8 cellular contexts compared by ENCODE assay signal in genomic region chr17:47733047-47733413, GRCh38. TPM values are rescaled to one million over a fixed set of nuclear protein-coding genes. Genes with fewer than 3 reads are reported as not detected.
A peak's percentile ranks its signal among the peaks of the same experiment; 100 is the strongest.
DNase-seq lines count a peak whose midpoint lies in the region; ATAC-seq and TF ChIP-seq lines count a peak whose summit lies in the region.

Gene TBX21, plus strand, starts transcription at chr17:47733236. Its CDS starts 219 bp downstream, at chr17:47733455.

- peaks cover 22% of the 10 kb centered on the region for H3K4me1 ChIP-seq in Karpas-422 (ENCODE audit: low read length)
- no peaks in the 10 kb centered on the region for H3K4me1 ChIP-seq in iPS-15b (ENCODE audit: control insufficient read depth, insufficient read depth, low read length)

- H4K20me1 ChIP-seq in Karpas-422 (ENCODE audit: insufficient read depth, low read depth, low read length): no peaks in the 10 kb centered on the region

- no peak within 1 kb of the TSS for H3K27ac ChIP-seq in Karpas-422 (ENCODE audit: low read length)

- DNase-seq in DMS53 treated with DMSO at 0.1 percent for 48 hours (lab: John Stamatoyannopoulos, UW; ENCODE audit: unreplicated experiment) (peak; percentile 54), Karpas-422 (peak; percentile 90), HT-29 (ENCODE audit: low spot score) (no peak)
- DNase-seq in activated naive CD4-positive, alpha-beta T cell treated with anti-CD3 and anti-CD28 coated beads, Interleukin-2, amount 50 U/mL, for 16 hours: peak; percentile 93
- peak; percentile 77 to 81 for DNase-seq in stimulated activated CD4-positive, alpha-beta T cell treated with anti-CD3 and anti-CD28 coated beads, Interleukin-1b, Interleukin-23, amount 100 ng/mL, for 1 hour (ENCODE audit: low read depth in 2 of 2)

- H3K4me2 ChIP-seq in Karpas-422 (ENCODE audit: low read depth, low read length, poor library complexity, severe bottlenecking): peak within 1 kb of the TSS; percentile 32

- H3K4me3 ChIP-seq in Karpas-422 (ENCODE audit: low read length) (no peak within 1 kb of the TSS; the same call in 1 of the 2 replicates), iPS-15b (ENCODE audit: low read depth, low read length) (peak within 1 kb of the TSS; percentile 62)

- ATAC-seq in GM21526 (IDR thresholded peaks at IDR 0.05; ENCODE audit: low FRiP score, unreplicated experiment): peak; percentile 45
- ATAC-seq in SK-N-SH treated with all-trans-retinoic acid at 6 μM for 48 hours: peak; percentile 61

- H3K36me3 ChIP-seq in Karpas-422 (ENCODE audit: insufficient read depth, low read length): no peaks in the 10 kb centered on the region
- H3K36me3 ChIP-seq in iPS-15b (ENCODE audit: control insufficient read depth, insufficient read depth, low read length): no peaks in the 10 kb centered on the region

- H3K9me2 ChIP-seq in Karpas-422 (replicated peaks; ENCODE audit: insufficient read depth, low read length): no peaks in the 10 kb centered on the region

- H3K27me3 ChIP-seq in Karpas-422 (ENCODE audit: low read length): no peaks in the 10 kb centered on the region
- H3K27me3 ChIP-seq in iPS-15b (ENCODE audit: control insufficient read depth, insufficient read depth, low read length): peaks cover 68% of the 10 kb centered on the region

- H3K9me3 ChIP-seq in Karpas-422 (ENCODE audit: low read length): no peaks in the 10 kb centered on the region
- H3K9me3 ChIP-seq in iPS-15b (ENCODE audit: control insufficient read depth, insufficient read depth, low read length): no peaks in the 10 kb centered on the region

- no peak within 1 kb of the TSS for H2AFZ ChIP-seq in Karpas-422 (ENCODE audit: low read length)

- H3K79me2 ChIP-seq in Karpas-422 (ENCODE audit: low read length): no peaks in the 10 kb centered on the region

- H3K9ac ChIP-seq in Karpas-422 (ENCODE audit: low read length) (no peak within 1 kb of the TSS), iPS-15b (ENCODE audit: low read depth, low read length) (peak within 1 kb of the TSS; percentile 73)

TF ChIP-seq in SK-N-SH treated with all-trans-retinoic acid at 6 μM for 48 hours, 23 proteins besides CTCF, POLR2A, EP300 and RAD21:
- TF ChIP-seq SNAI2 (CRISPR knock-in tag; IDR thresholded peaks at IDR 0.05) (no peak), ARNTL (CRISPR knock-in tag; IDR thresholded peaks at IDR 0.05; ENCODE audit: borderline replicate concordance, low read depth) (no peak), CSRNP3 (CRISPR knock-in tag; IDR thresholded peaks at IDR 0.05) (no peak), ZNF8 (CRISPR knock-in tag; IDR thresholded peaks at IDR 0.05) (no peak), ZC3H10 (CRISPR knock-in tag; IDR thresholded peaks at IDR 0.05) (no peak), PATZ1 (CRISPR knock-in tag; IDR thresholded peaks at IDR 0.05; ENCODE audit: borderline replicate concordance) (no peak), ZFP3 (CRISPR knock-in tag; IDR thresholded peaks at IDR 0.05) (no peak), ZNF70 (CRISPR knock-in tag; IDR thresholded peaks at IDR 0.05) (no peak), PPARA (CRISPR knock-in tag; IDR thresholded peaks at IDR 0.05; ENCODE audit: borderline replicate concordance) (no peak), OSR1 (CRISPR knock-in tag; IDR thresholded peaks at IDR 0.05) (no peak), TOX (CRISPR knock-in tag; IDR thresholded peaks at IDR 0.05; ENCODE audit: borderline replicate concordance) (no peak), GLIS3 (CRISPR knock-in tag; IDR thresholded peaks at IDR 0.05) (no peak), RARB (CRISPR knock-in tag; IDR thresholded peaks at IDR 0.05) (no peak), TCF4 (CRISPR knock-in tag; IDR thresholded peaks at IDR 0.05; ENCODE audit: borderline replicate concordance) (no peak), TSHZ2 (CRISPR knock-in tag; IDR thresholded peaks at IDR 0.05) (no peak), ESRRG (CRISPR knock-in tag; IDR thresholded peaks at IDR 0.05) (no peak)
- TF ChIP-seq, protein P1, sequence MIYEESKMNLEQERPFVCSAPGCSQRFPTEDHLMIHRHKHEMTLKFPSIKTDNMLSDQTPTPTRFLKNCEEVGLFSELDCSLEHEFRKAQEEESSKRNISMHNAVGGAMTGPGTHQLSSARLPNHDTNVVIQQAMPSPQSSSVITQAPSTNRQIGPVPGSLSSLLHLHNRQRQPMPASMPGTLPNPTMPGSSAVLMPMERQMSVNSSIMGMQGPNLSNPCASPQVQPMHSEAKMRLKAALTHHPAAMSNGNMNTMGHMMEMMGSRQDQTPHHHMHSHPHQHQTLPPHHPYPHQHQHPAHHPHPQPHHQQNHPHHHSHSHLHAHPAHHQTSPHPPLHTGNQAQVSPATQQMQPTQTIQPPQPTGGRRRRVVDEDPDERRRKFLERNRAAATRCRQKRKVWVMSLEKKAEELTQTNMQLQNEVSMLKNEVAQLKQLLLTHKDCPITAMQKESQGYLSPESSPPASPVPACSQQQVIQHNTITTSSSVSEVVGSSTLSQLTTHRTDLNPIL (CRISPR knock-in tag; IDR thresholded peaks at IDR 0.05; ENCODE audit: low read depth): no peak
- TF ChIP-seq, protein P2, sequence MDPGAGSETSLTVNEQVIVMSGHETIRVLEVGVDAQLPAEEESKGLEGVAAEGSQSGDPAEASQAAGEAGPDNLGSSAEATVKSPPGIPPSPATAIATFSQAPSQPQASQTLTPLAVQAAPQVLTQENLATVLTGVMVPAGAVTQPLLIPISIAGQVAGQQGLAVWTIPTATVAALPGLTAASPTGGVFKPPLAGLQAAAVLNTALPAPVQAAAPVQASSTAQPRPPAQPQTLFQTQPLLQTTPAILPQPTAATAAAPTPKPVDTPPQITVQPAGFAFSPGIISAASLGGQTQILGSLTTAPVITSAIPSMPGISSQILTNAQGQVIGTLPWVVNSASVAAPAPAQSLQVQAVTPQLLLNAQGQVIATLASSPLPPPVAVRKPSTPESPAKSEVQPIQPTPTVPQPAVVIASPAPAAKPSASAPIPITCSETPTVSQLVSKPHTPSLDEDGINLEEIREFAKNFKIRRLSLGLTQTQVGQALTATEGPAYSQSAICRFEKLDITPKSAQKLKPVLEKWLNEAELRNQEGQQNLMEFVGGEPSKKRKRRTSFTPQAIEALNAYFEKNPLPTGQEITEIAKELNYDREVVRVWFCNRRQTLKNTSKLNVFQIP (CRISPR knock-in tag; IDR thresholded peaks at IDR 0.05; ENCODE audit: borderline replicate concordance, low read depth): no peak

RNA-seq across cellular contexts. Expression of gene TBX21, which starts in this region (rescaled TPM):
- total RNA-seq in Karpas-422 (2014; rRNA removed; shearing (Covaris generic); ENCODE audit: low replicate concordance): not detected in 2 replicates
- total RNA-seq in HT-29 (2014; rRNA removed; shearing (Covaris generic)): not detected in 2 replicates

Comparison
In these comparisons a context has a peak if more than half of its experiments do, and no peak if none do; other contexts are left out.
1. Peak in DNase-seq and H3K4me2 ChIP-seq in Karpas-422; RNA of the gene not detected or under 1 TPM.